Comparison of ENCODE assay signal across 1 cellular context in the genomic region with DNA sequence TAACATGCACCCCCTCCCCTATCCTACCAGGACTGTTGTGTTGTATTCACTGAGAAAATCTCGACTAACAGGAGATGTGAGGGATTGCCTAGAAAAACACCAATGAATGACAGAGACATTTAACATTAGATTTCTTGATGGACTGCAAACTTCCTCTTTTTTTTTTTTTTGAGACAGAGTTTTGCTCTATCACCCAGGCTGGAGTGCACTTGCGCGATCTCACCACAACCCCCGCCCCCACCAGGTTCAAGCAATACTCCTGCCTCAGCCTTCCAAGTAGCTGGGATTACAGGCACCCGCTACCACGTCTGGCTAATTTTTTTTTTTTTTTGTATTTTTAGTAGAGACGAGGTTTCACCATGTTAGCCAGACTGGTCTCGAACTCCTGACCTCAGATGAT.
TF ChIP-seq lines count a peak whose summit lies in the region.

No MANE protein-coding gene starts in this region.

TF ChIP-seq in GM12878, 131 proteins besides CTCF, POLR2A, EP300 and RAD21:
- TF ChIP-seq, protein P1, sequence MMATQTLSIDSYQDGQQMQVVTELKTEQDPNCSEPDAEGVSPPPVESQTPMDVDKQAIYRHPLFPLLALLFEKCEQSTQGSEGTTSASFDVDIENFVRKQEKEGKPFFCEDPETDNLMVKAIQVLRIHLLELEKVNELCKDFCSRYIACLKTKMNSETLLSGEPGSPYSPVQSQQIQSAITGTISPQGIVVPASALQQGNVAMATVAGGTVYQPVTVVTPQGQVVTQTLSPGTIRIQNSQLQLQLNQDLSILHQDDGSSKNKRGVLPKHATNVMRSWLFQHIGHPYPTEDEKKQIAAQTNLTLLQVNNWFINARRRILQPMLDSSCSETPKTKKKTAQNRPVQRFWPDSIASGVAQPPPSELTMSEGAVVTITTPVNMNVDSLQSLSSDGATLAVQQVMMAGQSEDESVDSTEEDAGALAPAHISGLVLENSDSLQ (IDR thresholded peaks at IDR 0.05) = peak; percentile 14; the same call in 1 of the 2 replicates
